Comparison of ENCODE assay signal across 17 cellular contexts in genomic region chr12:124432376-124432775, GRCh38.
DNase-seq lines count a peak whose midpoint lies in the region; ATAC-seq and TF ChIP-seq lines count a peak whose summit lies in the region.
"Had no signal": no experiment of that assay in that cellular context is flagged by ENCODE, and none has a peak within 500 bp of the region (broad histone marks: within the 10 kb centered on the region; RNA-seq: fewer than 3 reads in every experiment).

No MANE protein-coding gene starts in this region.

- no peak overlapping the region for H3K4me3 Mint-ChIP-seq in Calu3 (ENCODE audit: low read depth, unreplicated experiment)
- H3K4me3 Mint-ChIP-seq: activated CD4-positive, alpha-beta T cell treated with anti-CD3 and anti-CD28 coated beads, Interleukin-2, amount 10 ng/mL, durations not matched to agents 7 days and 5 days; activated naive CD8-positive, alpha-beta T cell treated with anti-CD3 and anti-CD28 coated beads for 36 hours; IgD-negative memory B cell; stimulated activated naive B cell treated with anti-CD40 and anti-IgM and Interleukin-4, amounts not matched to agents 10 μg/mL and 1 μg/mL and 100 μg/mL, for 72 hours had no signal

- peaks cover 20% of the 10 kb centered on the region for H3K36me3 Mint-ChIP-seq in Calu3 (ENCODE audit: insufficient read depth, unreplicated experiment)
- H3K36me3 Mint-ChIP-seq: naive B cell had no signal

- no TSS peak for BruUV-seq in Calu3 (replicated peaks; lab: Mats Ljungman, UMichigan)

- H3K9me3 Mint-ChIP-seq in Calu3 (ENCODE audit: low read depth, unreplicated experiment), result no peaks in the 10 kb centered on the region
- H3K9me3 Mint-ChIP-seq: activated naive CD8-positive, alpha-beta T cell treated with anti-CD3 and anti-CD28 coated beads for 36 hours; IgD-negative memory B cell; naive B cell; stimulated activated naive B cell treated with anti-CD40 and anti-IgM and Interleukin-4, amounts not matched to agents 10 μg/mL and 1 μg/mL and 100 μg/mL, for 72 hours had no signal

- H3K27me3 ChIP-seq in left lung (no peaks in the 10 kb centered on the region), skeletal muscle tissue (ENCODE audit: control insufficient read depth in 3 of 3, insufficient read depth in 3 of 3, low read length in 3 of 3) (no peaks in the 10 kb centered on the region)

- no peak overlapping the region for H3K4me3 ChIP-seq in choroid plexus epithelial cell (ENCODE audit: low read depth, low read length)
- H3K4me3 ChIP-seq in left lung, result no peak overlapping the region
- H3K4me3 ChIP-seq in skeletal muscle tissue (ENCODE audit: low read length in 3 of 3), result no peak overlapping the region

- H3K4me1 Mint-ChIP-seq in Calu3 (ENCODE audit: low read depth, unreplicated experiment), result peaks cover 9% of the 10 kb centered on the region
- H3K4me1 Mint-ChIP-seq: activated CD4-positive, alpha-beta T cell treated with anti-CD3 and anti-CD28 coated beads, Interleukin-2, amount 10 ng/mL, durations not matched to agents 7 days and 5 days; activated naive CD8-positive, alpha-beta T cell treated with anti-CD3 and anti-CD28 coated beads for 36 hours had no signal

- peak overlapping the region in 1 of 2 donors; percentile 40 for H3K27ac ChIP-seq in left lung
- H3K27ac ChIP-seq in skeletal muscle tissue (ENCODE audit: low read depth, low read length), result peak overlapping the region; percentile 19

- intact Hi-C loops in Calu3 (cut with micrococcal nuclease; ENCODE audit: unreplicated experiment) (loop anchor here (1.0 kb wide), 1 partner anchor 9 kb away; no protein-coding TSS in a partner anchor), left lung (cut with DNase I) (no loop called here)

- no peaks in the 10 kb centered on the region for H3K27me3 Mint-ChIP-seq in Calu3 (ENCODE audit: unreplicated experiment)
- H3K27me3 Mint-ChIP-seq: activated CD4-positive, alpha-beta T cell treated with anti-CD3 and anti-CD28 coated beads, Interleukin-2, amount 10 ng/mL, durations not matched to agents 7 days and 5 days; activated naive CD8-positive, alpha-beta T cell treated with anti-CD3 and anti-CD28 coated beads for 36 hours; IgD-negative memory B cell; naive B cell; stimulated activated naive B cell treated with anti-CD40 and anti-IgM and Interleukin-4, amounts not matched to agents 10 μg/mL and 1 μg/mL and 100 μg/mL, for 72 hours had no signal

- no peak for DNase-seq in Calu3
- peak; percentile 37 for DNase-seq in choroid plexus epithelial cell (ENCODE audit: low read depth)
- peak in 1 of 2 donors; percentile 86 for DNase-seq in left lung
- no peak for DNase-seq in DMS153 treated with DMSO at 0.1 percent for 48 hours (lab: John Stamatoyannopoulos, UW; ENCODE audit: unreplicated experiment)
- no peak for DNase-seq in stimulated activated CD4-positive, alpha-beta T cell treated with anti-CD3 and anti-CD28 coated beads, Interleukin-4, amount 100 ng/mL, for 24 hours
- DNase-seq: activated CD4-positive, alpha-beta T cell treated with anti-CD3 and anti-CD28 coated beads, Interleukin-2, amount 10 ng/mL, durations not matched to agents 7 days and 5 days; activated naive CD8-positive, alpha-beta T cell treated with anti-CD3 and anti-CD28 coated beads for 36 hours; DMS79 treated with DMSO at 0.1 percent for 48 hours; naive B cell; NCI-H1092 treated with DMSO at 0.1 percent for 48 hours; SIG-M5; stimulated activated naive B cell treated with anti-CD40 and anti-IgM and Interleukin-4, amounts not matched to agents 10 μg/mL and 1 μg/mL and 100 μg/mL, for 72 hours had no signal

- H3K36me3 ChIP-seq in left lung, result peaks cover 0 to 61% of the 10 kb centered on the region in 2 donors
- peaks cover 11 to 25% (median 22%) of the 10 kb centered on the region in 3 donors for H3K36me3 ChIP-seq in skeletal muscle tissue (ENCODE audit: control insufficient read depth in 3 of 3, insufficient read depth in 3 of 3, low read length in 3 of 3)

- H3K4me1 ChIP-seq in left lung (peaks cover 18 to 41% of the 10 kb centered on the region in 2 donors), skeletal muscle tissue (ENCODE audit: control insufficient read depth in 3 of 3, insufficient read depth in 3 of 3, low read length in 3 of 3) (peaks cover 33 to 56% (median 54%) of the 10 kb centered on the region in 3 donors)

- CTCF ChIA-PET in Calu3 (lab: Charles Lee), result no interaction called here

- H3K9me3 ChIP-seq in left lung (no peaks in the 10 kb centered on the region), skeletal muscle tissue (ENCODE audit: control insufficient read depth in 3 of 3, low read length in 3 of 3) (no peaks in the 10 kb centered on the region)

- H3K27ac Mint-ChIP-seq in Calu3 (ENCODE audit: unreplicated experiment), result peak overlapping the region; percentile 11
- H3K27ac Mint-ChIP-seq: activated CD4-positive, alpha-beta T cell treated with anti-CD3 and anti-CD28 coated beads, Interleukin-2, amount 10 ng/mL, durations not matched to agents 7 days and 5 days; activated naive CD8-positive, alpha-beta T cell treated with anti-CD3 and anti-CD28 coated beads for 36 hours had no signal

- ATAC-seq in left lung (peak; percentile 11), GM18520 (IDR thresholded peaks at IDR 0.05; ENCODE audit: unreplicated experiment) (no peak)
- no peak for ATAC-seq in activated CD4-positive, CD25-positive, alpha-beta regulatory T cell treated with anti-CD3 and anti-CD28 coated beads, Interleukin-2, amount 50 U/mL, for 24 hours
- ATAC-seq: HCT116 had no signal

- TF ChIP-seq CTCF in Calu3 (IDR thresholded peaks at IDR 0.05; ENCODE audit: unreplicated experiment), result no peak
- TF ChIP-seq CTCF in choroid plexus epithelial cell (conservative IDR thresholded peaks at IDR 0.05; ENCODE audit: low read depth, low read length), result no peak
- TF ChIP-seq CTCF in left lung (IDR thresholded peaks at IDR 0.05), result no peak

- peak overlapping the region in 1 of 3 donors; percentile 40 for H3K9ac ChIP-seq in skeletal muscle tissue (ENCODE audit: low read depth in 1 of 3, low read length in 3 of 3)
